1 cellular context compared by ENCODE assay signal in the genomic region with DNA sequence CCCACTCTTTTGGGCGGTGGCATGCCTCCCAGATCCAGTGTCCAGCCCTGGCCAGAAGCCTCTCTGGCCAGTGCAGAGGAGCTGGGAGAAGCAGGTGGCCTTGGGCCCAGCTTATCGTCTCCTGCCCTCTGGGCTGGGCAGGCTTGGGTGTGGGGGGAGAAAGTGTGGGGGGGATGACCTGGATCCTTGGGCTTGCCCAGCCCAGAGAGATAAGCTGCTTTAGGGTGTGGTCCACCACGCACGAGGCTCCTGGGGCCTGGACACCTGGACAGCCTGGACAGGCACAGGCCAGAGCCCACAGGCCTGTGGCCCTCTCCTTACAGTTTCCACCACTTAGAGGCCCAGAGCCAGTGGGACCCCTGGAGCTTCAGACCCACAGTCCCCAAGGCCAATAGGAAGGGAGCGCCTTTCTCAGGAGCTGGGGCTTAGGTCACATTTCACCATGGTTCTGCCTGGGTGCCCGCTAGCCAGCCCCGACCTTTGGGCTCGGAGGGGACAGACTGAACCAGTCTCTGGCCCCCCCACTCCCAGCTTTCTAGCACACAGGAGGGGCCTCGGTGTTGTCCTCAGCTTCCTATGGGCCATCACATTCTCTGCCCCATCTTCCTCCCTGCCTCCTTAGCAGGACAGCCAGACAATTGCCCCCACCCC.
TF ChIP-seq lines count a peak whose summit lies in the region.

No MANE protein-coding gene starts in this region.

TF ChIP-seq in K562, 482 proteins besides CTCF, POLR2A, EP300 and RAD21 (continued from another document and continues in another):
- TF ChIP-seq, protein P1, sequence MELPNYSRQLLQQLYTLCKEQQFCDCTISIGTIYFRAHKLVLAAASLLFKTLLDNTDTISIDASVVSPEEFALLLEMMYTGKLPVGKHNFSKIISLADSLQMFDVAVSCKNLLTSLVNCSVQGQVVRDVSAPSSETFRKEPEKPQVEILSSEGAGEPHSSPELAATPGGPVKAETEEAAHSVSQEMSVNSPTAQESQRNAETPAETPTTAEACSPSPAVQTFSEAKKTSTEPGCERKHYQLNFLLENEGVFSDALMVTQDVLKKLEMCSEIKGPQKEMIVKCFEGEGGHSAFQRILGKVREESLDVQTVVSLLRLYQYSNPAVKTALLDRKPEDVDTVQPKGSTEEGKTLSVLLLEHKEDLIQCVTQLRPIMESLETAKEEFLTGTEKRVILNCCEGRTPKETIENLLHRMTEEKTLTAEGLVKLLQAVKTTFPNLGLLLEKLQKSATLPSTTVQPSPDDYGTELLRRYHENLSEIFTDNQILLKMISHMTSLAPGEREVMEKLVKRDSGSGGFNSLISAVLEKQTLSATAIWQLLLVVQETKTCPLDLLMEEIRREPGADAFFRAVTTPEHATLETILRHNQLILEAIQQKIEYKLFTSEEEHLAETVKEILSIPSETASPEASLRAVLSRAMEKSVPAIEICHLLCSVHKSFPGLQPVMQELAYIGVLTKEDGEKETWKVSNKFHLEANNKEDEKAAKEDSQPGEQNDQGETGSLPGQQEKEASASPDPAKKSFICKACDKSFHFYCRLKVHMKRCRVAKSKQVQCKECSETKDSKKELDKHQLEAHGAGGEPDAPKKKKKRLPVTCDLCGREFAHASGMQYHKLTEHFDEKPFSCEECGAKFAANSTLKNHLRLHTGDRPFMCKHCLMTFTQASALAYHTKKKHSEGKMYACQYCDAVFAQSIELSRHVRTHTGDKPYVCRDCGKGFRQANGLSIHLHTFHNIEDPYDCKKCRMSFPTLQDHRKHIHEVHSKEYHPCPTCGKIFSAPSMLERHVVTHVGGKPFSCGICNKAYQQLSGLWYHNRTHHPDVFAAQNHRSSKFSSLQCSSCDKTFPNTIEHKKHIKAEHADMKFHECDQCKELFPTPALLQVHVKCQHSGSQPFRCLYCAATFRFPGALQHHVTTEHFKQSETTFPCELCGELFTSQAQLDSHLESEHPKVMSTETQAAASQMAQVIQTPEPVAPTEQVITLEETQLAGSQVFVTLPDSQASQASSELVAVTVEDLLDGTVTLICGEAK (IDR thresholded peaks at IDR 0.05): no peak
- TF ChIP-seq, protein P1 (CRISPR knock-in tag; IDR thresholded peaks at IDR 0.05): no peak
- no peak for TF ChIP-seq SIN3A (IDR thresholded peaks at IDR 0.05; ENCODE audit: borderline replicate concordance in 2 of 2, control insufficient read depth in 1 of 2, low read depth in 2 of 2, low read length in 2 of 2)
- TF ChIP-seq JUN (IDR thresholded peaks at IDR 0.05; ENCODE audit: borderline replicate concordance, low read depth, low read length): no peak
- no peak for TF ChIP-seq JUN (CRISPR knock-in tag; IDR thresholded peaks at IDR 0.05; ENCODE audit: borderline replicate concordance)
- TF ChIP-seq, protein P2, sequence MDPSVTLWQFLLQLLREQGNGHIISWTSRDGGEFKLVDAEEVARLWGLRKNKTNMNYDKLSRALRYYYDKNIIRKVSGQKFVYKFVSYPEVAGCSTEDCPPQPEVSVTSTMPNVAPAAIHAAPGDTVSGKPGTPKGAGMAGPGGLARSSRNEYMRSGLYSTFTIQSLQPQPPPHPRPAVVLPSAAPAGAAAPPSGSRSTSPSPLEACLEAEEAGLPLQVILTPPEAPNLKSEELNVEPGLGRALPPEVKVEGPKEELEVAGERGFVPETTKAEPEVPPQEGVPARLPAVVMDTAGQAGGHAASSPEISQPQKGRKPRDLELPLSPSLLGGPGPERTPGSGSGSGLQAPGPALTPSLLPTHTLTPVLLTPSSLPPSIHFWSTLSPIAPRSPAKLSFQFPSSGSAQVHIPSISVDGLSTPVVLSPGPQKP (CRISPR knock-in tag; IDR thresholded peaks at IDR 0.05): no peak
- no peak for TF ChIP-seq ZNF408 (CRISPR knock-in tag; IDR thresholded peaks at IDR 0.05; ENCODE audit: low read depth)
- TF ChIP-seq MECOM (CRISPR knock-in tag; IDR thresholded peaks at IDR 0.05): no peak
- TF ChIP-seq MAFK (IDR thresholded peaks at IDR 0.05; ENCODE audit: low read length): no peak
- TF ChIP-seq ZNF121 (CRISPR knock-in tag; conservative IDR thresholded peaks at IDR 0.05): no peak
- no peak for TF ChIP-seq ESRRA (IDR thresholded peaks at IDR 0.05; ENCODE audit: borderline replicate concordance, low read depth)
- no peak for TF ChIP-seq CBX8 (IDR thresholded peaks at IDR 0.05; ENCODE audit: borderline replicate concordance, extremely low read depth, low read depth, low read length, poor library complexity, severe bottlenecking)
- TF ChIP-seq ASH1L (IDR thresholded peaks at IDR 0.05; ENCODE audit: borderline replicate concordance, low read depth, partially characterized antibody): no peak
- TF ChIP-seq POLR2AphosphoS2 (IDR thresholded peaks at IDR 0.05; ENCODE audit: low read length): no peak
- no peak for TF ChIP-seq NCOA1 (IDR thresholded peaks at IDR 0.05; ENCODE audit: low read depth)
- TF ChIP-seq, protein P3, sequence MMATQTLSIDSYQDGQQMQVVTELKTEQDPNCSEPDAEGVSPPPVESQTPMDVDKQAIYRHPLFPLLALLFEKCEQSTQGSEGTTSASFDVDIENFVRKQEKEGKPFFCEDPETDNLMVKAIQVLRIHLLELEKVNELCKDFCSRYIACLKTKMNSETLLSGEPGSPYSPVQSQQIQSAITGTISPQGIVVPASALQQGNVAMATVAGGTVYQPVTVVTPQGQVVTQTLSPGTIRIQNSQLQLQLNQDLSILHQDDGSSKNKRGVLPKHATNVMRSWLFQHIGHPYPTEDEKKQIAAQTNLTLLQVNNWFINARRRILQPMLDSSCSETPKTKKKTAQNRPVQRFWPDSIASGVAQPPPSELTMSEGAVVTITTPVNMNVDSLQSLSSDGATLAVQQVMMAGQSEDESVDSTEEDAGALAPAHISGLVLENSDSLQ (IDR thresholded peaks at IDR 0.05): no peak
- TF ChIP-seq, protein P4, sequence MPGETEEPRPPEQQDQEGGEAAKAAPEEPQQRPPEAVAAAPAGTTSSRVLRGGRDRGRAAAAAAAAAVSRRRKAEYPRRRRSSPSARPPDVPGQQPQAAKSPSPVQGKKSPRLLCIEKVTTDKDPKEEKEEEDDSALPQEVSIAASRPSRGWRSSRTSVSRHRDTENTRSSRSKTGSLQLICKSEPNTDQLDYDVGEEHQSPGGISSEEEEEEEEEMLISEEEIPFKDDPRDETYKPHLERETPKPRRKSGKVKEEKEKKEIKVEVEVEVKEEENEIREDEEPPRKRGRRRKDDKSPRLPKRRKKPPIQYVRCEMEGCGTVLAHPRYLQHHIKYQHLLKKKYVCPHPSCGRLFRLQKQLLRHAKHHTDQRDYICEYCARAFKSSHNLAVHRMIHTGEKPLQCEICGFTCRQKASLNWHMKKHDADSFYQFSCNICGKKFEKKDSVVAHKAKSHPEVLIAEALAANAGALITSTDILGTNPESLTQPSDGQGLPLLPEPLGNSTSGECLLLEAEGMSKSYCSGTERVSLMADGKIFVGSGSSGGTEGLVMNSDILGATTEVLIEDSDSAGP (CRISPR knock-in tag; IDR thresholded peaks at IDR 0.05): no peak
- 0 out of 4 replicates have a peak, but pooled peaks of 1 of the 2 experiments have one; percentile 8 for TF ChIP-seq HDAC1 (IDR thresholded peaks at IDR 0.05)
- no peak for TF ChIP-seq BMI1 (IDR thresholded peaks at IDR 0.05; ENCODE audit: low read length)
- TF ChIP-seq CREBBP (IDR thresholded peaks at IDR 0.05; ENCODE audit: low read depth, low read length): no peak
- no peak for TF ChIP-seq SRSF9 (IDR thresholded peaks at IDR 0.05; ENCODE audit: borderline replicate concordance, low read depth, low read length)
- peak; percentile 57 for TF ChIP-seq L3MBTL2 (IDR thresholded peaks at IDR 0.05)
- TF ChIP-seq, protein P5, sequence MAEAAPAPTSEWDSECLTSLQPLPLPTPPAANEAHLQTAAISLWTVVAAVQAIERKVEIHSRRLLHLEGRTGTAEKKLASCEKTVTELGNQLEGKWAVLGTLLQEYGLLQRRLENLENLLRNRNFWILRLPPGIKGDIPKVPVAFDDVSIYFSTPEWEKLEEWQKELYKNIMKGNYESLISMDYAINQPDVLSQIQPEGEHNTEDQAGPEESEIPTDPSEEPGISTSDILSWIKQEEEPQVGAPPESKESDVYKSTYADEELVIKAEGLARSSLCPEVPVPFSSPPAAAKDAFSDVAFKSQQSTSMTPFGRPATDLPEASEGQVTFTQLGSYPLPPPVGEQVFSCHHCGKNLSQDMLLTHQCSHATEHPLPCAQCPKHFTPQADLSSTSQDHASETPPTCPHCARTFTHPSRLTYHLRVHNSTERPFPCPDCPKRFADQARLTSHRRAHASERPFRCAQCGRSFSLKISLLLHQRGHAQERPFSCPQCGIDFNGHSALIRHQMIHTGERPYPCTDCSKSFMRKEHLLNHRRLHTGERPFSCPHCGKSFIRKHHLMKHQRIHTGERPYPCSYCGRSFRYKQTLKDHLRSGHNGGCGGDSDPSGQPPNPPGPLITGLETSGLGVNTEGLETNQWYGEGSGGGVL (CRISPR knock-in tag; IDR thresholded peaks at IDR 0.05): no peak
- no peak for TF ChIP-seq DMBX1 (CRISPR knock-in tag; IDR thresholded peaks at IDR 0.05; ENCODE audit: borderline replicate concordance)
- no peak for TF ChIP-seq ELF1 (tag; IDR thresholded peaks at IDR 0.05)
- TF ChIP-seq TAF7 (tag; IDR thresholded peaks at IDR 0.05): no peak
- TF ChIP-seq, protein P6, sequence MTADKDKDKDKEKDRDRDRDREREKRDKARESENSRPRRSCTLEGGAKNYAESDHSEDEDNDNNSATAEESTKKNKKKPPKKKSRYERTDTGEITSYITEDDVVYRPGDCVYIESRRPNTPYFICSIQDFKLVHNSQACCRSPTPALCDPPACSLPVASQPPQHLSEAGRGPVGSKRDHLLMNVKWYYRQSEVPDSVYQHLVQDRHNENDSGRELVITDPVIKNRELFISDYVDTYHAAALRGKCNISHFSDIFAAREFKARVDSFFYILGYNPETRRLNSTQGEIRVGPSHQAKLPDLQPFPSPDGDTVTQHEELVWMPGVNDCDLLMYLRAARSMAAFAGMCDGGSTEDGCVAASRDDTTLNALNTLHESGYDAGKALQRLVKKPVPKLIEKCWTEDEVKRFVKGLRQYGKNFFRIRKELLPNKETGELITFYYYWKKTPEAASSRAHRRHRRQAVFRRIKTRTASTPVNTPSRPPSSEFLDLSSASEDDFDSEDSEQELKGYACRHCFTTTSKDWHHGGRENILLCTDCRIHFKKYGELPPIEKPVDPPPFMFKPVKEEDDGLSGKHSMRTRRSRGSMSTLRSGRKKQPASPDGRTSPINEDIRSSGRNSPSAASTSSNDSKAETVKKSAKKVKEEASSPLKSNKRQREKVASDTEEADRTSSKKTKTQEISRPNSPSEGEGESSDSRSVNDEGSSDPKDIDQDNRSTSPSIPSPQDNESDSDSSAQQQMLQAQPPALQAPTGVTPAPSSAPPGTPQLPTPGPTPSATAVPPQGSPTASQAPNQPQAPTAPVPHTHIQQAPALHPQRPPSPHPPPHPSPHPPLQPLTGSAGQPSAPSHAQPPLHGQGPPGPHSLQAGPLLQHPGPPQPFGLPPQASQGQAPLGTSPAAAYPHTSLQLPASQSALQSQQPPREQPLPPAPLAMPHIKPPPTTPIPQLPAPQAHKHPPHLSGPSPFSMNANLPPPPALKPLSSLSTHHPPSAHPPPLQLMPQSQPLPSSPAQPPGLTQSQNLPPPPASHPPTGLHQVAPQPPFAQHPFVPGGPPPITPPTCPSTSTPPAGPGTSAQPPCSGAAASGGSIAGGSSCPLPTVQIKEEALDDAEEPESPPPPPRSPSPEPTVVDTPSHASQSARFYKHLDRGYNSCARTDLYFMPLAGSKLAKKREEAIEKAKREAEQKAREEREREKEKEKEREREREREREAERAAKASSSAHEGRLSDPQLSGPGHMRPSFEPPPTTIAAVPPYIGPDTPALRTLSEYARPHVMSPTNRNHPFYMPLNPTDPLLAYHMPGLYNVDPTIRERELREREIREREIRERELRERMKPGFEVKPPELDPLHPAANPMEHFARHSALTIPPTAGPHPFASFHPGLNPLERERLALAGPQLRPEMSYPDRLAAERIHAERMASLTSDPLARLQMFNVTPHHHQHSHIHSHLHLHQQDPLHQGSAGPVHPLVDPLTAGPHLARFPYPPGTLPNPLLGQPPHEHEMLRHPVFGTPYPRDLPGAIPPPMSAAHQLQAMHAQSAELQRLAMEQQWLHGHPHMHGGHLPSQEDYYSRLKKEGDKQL (CRISPR knock-in tag; IDR thresholded peaks at IDR 0.05; ENCODE audit: borderline replicate concordance): no peak
- TF ChIP-seq, protein P7, sequence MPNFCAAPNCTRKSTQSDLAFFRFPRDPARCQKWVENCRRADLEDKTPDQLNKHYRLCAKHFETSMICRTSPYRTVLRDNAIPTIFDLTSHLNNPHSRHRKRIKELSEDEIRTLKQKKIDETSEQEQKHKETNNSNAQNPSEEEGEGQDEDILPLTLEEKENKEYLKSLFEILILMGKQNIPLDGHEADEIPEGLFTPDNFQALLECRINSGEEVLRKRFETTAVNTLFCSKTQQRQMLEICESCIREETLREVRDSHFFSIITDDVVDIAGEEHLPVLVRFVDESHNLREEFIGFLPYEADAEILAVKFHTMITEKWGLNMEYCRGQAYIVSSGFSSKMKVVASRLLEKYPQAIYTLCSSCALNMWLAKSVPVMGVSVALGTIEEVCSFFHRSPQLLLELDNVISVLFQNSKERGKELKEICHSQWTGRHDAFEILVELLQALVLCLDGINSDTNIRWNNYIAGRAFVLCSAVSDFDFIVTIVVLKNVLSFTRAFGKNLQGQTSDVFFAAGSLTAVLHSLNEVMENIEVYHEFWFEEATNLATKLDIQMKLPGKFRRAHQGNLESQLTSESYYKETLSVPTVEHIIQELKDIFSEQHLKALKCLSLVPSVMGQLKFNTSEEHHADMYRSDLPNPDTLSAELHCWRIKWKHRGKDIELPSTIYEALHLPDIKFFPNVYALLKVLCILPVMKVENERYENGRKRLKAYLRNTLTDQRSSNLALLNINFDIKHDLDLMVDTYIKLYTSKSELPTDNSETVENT (CRISPR knock-in tag; IDR thresholded peaks at IDR 0.05): no peak
- no peak for TF ChIP-seq MTA1 (IDR thresholded peaks at IDR 0.05; ENCODE audit: borderline replicate concordance)
